Comparison of ENCODE assay signal across 28 cellular contexts in the genomic region with DNA sequence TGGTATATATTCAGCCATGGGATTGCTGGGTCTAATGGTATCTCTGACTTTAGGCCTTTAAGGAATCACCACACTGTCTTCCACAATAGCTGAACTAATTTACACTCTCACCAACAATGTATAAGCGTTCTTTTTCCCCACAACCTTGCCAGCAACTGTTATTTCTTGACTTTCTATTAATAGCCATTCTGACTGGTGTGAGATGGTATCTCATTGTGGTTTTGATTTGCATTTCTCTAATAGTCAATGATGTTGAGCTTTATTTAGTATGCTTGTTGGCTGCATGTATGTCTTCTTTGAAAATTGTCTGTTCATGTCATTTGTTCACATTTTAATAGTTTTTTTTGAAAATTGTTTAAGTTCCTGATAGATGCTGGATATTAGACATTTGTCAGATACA.
"Had no signal": no experiment of that assay in that cellular context is flagged by ENCODE, and none has a peak within 500 bp of the region (broad histone marks: within the 10 kb centered on the region; RNA-seq: fewer than 3 reads in every experiment).

No MANE protein-coding gene starts in this region.

- H3K4me3 ChIP-seq: ascending aorta, cardiac muscle cell, SJCRH30, SK-N-MC had no signal

- H3K36me3 ChIP-seq: ascending aorta, cardiac muscle cell, SJCRH30, WERI-Rb-1 had no signal

- H3K9me3 ChIP-seq: SJCRH30 had no signal

- ATAC-seq: activated CD8-positive, alpha-beta T cell treated with anti-CD3 and anti-CD28 coated beads for 36 hours; Panc1 had no signal

- H3K27ac ChIP-seq: ascending aorta, cardiac muscle cell, SJCRH30, SK-N-MC, WERI-Rb-1 had no signal

- H3K4me1 ChIP-seq: ascending aorta, SJCRH30 had no signal

- DNase-seq: activated CD4-positive, alpha-beta T cell treated with anti-CD3 and anti-CD28 coated beads for 1 hour; activated CD4-positive, alpha-beta T cell treated with anti-CD3 and anti-CD28 coated beads, Interleukin-2, amount 10 ng/mL, durations not matched to agents 24 days and 14 days; activated CD4-positive, alpha-beta T cell treated with anti-CD3 and anti-CD28 coated beads, Interleukin-2, amount 50 U/mL, for 4 hours; activated CD4-positive, CD25-positive, alpha-beta regulatory T cell; activated CD8-positive, alpha-beta T cell treated with anti-CD3 and anti-CD28 coated beads for 36 hours; activated gamma-delta T cell; activated naive CD4-positive, alpha-beta T cell treated with Interleukin-2 at 50 U/mL for 16 hours; activated naive CD8-positive, alpha-beta T cell treated with anti-CD3 and anti-CD28 coated beads, Interleukin-2, amount 10 ng/mL, durations not matched to agents 7 days and 5 days; activated T-cell treated with anti-CD3 and anti-CD28 coated beads, Interleukin-2, amount 50 U/mL, for 1 hour; amygdala; NCI-H1105; NCI-H1436; NCI-H1694; NCI-H1930; NCI-H2081 treated with DMSO at 0.1 percent for 48 hours; NCI-H226; NCI-H446 treated with DMSO at 0.1 percent for 48 hours; NCI-H524; NCI-H69; NCI-H82; SHP77; SJCRH30; T1000; WERI-Rb-1 had no signal

- H3K27me3 ChIP-seq: ascending aorta, cardiac muscle cell, SJCRH30 had no signal
